ENCODE assay signal across 1 cellular context in genomic region chr2:218985325-218986091, GRCh38.
TF ChIP-seq lines count a peak whose summit lies in the region.

No MANE protein-coding gene starts in this region.

TF ChIP-seq in endothelial cell of umbilical vein, 7 proteins besides CTCF, POLR2A, EP300 and RAD21:
- TF ChIP-seq EZH2 (IDR thresholded peaks at IDR 0.05; ENCODE audit: borderline replicate concordance, low read depth, low read length, severe bottlenecking) = peak; percentile 61
- TF ChIP-seq POLR2AphosphoS5 (IDR thresholded peaks at IDR 0.05; ENCODE audit: insufficient read depth, low read depth, low read length) = no peak
